13 cellular contexts compared by ENCODE assay signal in the genomic region with DNA sequence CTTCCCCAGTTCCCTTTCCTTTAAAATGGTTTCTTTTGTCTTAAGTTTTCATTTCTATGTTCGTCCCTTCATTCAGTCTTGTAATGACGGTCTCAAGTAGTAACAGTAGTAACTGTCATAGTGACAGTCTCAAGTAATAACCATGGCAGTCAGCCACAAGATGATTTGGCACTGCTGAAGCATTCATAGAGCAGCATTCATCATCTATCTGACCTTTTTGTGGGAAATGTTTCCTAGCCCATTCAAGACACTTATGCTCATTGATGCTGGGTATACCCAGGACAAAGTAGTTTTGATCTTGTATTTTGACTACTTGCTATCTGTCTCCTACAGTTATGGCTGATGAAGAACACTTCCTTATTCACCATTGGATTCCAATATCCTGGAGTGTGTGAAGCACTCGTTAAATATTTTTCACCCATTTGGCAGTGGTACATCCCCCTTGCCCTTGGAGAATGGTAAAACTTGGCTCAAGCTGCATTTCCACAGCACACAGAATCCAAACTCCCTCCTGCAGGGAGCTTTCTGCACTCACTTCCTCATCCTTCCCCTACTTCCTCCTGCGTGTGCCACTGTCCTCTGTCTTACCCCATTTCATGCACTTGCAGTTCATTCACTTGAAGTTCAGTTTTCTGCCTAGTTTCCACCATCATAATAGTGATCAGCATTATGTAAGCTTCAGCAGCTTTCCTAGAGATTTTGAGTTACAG. TPM values are rescaled to one million over a fixed set of nuclear protein-coding genes. Genes with fewer than 3 reads are reported as not detected.
DNase-seq lines count a peak whose midpoint lies in the region; ATAC-seq and TF ChIP-seq lines count a peak whose summit lies in the region.
"Had no signal": no experiment of that assay in that cellular context is flagged by ENCODE, and none has a peak within 500 bp of the region (broad histone marks: within the 10 kb centered on the region; RNA-seq: fewer than 3 reads in every experiment).

No MANE protein-coding gene starts in this region.

- H3K9me3 ChIP-seq in CD8-positive, alpha-beta T cell (ENCODE audit: low read length), result peaks cover 14% of the 10 kb centered on the region
- H3K9me3 ChIP-seq in psoas muscle, result peaks cover 2% of the 10 kb centered on the region
- H3K9me3 ChIP-seq: prostate gland, SK-N-SH had no signal

- no peak for DNase-seq in CD8-positive, alpha-beta T cell
- DNase-seq in NOMO-1 treated with dmso at 0.1 percent for 144 hours (lab: John Stamatoyannopoulos, UW; ENCODE audit: unreplicated experiment), result peak; percentile 59
- no peak for DNase-seq in endothelial cell (ENCODE audit: low spot score)
- no peak for DNase-seq in psoas muscle
- DNase-seq in NCI-H2171 treated with DMSO at 0.1 percent for 48 hours (lab: John Stamatoyannopoulos, UW), result no peak
- no peak for DNase-seq in mesendoderm
- DNase-seq: activated gamma-delta T cell, H7, NCI-H2081 treated with DMSO at 0.1 percent for 48 hours, SK-N-SH had no signal

- peaks cover 57% of the 10 kb centered on the region for H3K4me1 Mint-ChIP-seq in CD8-positive, alpha-beta T cell (ENCODE audit: low read depth)
- H3K4me1 Mint-ChIP-seq in endothelial cell (ENCODE audit: unreplicated experiment), result peaks cover 54% of the 10 kb centered on the region

- intact Hi-C loops in CD8-positive, alpha-beta T cell (cut with DNase I, micrococcal nuclease), result loop anchor here in 1 of 2 experiments (5.0 kb wide), 1 partner anchor 36 kb away; no protein-coding TSS in a partner anchor
- intact Hi-C loops in psoas muscle (cut with DNase I), result no loop called here

- no peaks in the 10 kb centered on the region for H3K27me3 Mint-ChIP-seq in CD8-positive, alpha-beta T cell (ENCODE audit: low read depth)
- peaks cover 8% of the 10 kb centered on the region for H3K27me3 Mint-ChIP-seq in endothelial cell (ENCODE audit: unreplicated experiment)

- no peaks in the 10 kb centered on the region for H3K79me2 ChIP-seq in mesendoderm (ENCODE audit: control insufficient read depth, insufficient read depth, low read length)

- H3K4me3 Mint-ChIP-seq in CD8-positive, alpha-beta T cell, result peak overlapping the region; percentile 19
- H3K4me3 Mint-ChIP-seq in endothelial cell (ENCODE audit: unreplicated experiment), result peak overlapping the region; percentile 70

- POLR2A ChIA-PET in CD8-positive, alpha-beta T cell (lab: Charles Lee), result interaction anchor here (0.6 to 1.5 kb wide), 4 partner anchors 10 to 228 kb away, joined by 4 read pairs; no protein-coding TSS in a partner anchor

- peaks cover 23% of the 10 kb centered on the region for H3K4me1 ChIP-seq in CD8-positive, alpha-beta T cell (ENCODE audit: insufficient read depth, low read length)
- H3K4me1 ChIP-seq in psoas muscle, result no peaks in the 10 kb centered on the region
- no peaks in the 10 kb centered on the region for H3K4me1 ChIP-seq in mesendoderm (ENCODE audit: control insufficient read depth, low read depth, low read length)
- H3K4me1 ChIP-seq: prostate gland had no signal

- no peak overlapping the region for H4K8ac ChIP-seq in mesendoderm (ENCODE audit: low read depth, low read length)

- CTCF ChIA-PET in CD8-positive, alpha-beta T cell (lab: Charles Lee), result interaction anchor here (1.0 kb wide), 1 partner anchor 130 kb away, joined by 3 read pairs; a partner anchor contains a TSS

- no peak overlapping the region for H3K4me3 ChIP-seq in CD8-positive, alpha-beta T cell (ENCODE audit: low read depth, low read length)
- H3K4me3 ChIP-seq in psoas muscle, result no peak overlapping the region
- no peak overlapping the region for H3K4me3 ChIP-seq in mesendoderm (ENCODE audit: low read length)
- H3K4me3 ChIP-seq: prostate gland had no signal

- no peak overlapping the region for H3K4ac ChIP-seq in mesendoderm (ENCODE audit: low read depth, low read length)

- no peak for TF ChIP-seq CTCF in CD8-positive, alpha-beta T cell (IDR thresholded peaks at IDR 0.05)
- TF ChIP-seq CTCF in endothelial cell (IDR thresholded peaks at IDR 0.05; ENCODE audit: unreplicated experiment) (no peak), psoas muscle (IDR thresholded peaks at IDR 0.05) (no peak)

- no peak overlapping the region for H3K4me2 ChIP-seq in mesendoderm (ENCODE audit: low read length)
- H3K4me2 ChIP-seq: SK-N-SH had no signal

- H3K27me3 ChIP-seq in CD8-positive, alpha-beta T cell (ENCODE audit: insufficient read depth, low read length), result no peaks in the 10 kb centered on the region
- no peaks in the 10 kb centered on the region for H3K27me3 ChIP-seq in psoas muscle (ENCODE audit: insufficient read depth in 3 of 3, low read length in 2 of 3)
- H3K27me3 ChIP-seq in mesendoderm (ENCODE audit: insufficient read depth, low read length, poor library complexity), result no peaks in the 10 kb centered on the region

- no peak overlapping the region for H2BK120ac ChIP-seq in mesendoderm (ENCODE audit: low read depth, low read length)

- peaks cover 35% of the 10 kb centered on the region for H3K9me3 Mint-ChIP-seq in CD8-positive, alpha-beta T cell
- peaks cover 8% of the 10 kb centered on the region for H3K9me3 Mint-ChIP-seq in endothelial cell (ENCODE audit: unreplicated experiment)

- no peak overlapping the region for H4K5ac ChIP-seq in mesendoderm (ENCODE audit: low read length)

- no peak overlapping the region for H2BK5ac ChIP-seq in mesendoderm (ENCODE audit: low read length)

- H3K18ac ChIP-seq in mesendoderm (ENCODE audit: low read length), result no peak overlapping the region

- no peak overlapping the region for H2AK5ac ChIP-seq in mesendoderm (ENCODE audit: low read length)

- no peak overlapping the region for H2BK15ac ChIP-seq in mesendoderm (replicated peaks; ENCODE audit: low read depth)

- WGBS in psoas muscle, 3 donors, result 45 to 57% (median 49%) methylated on average over 4 of the region's 4 CpGs
- WGBS in mesendoderm (ENCODE audit: extremely low coverage, insufficient coverage, low lambda C conversion rate), result no CpG with 5 or more reads among the region's 4 CpGs

- H3K23ac ChIP-seq in mesendoderm (ENCODE audit: low read length), result no peak overlapping the region

- no peaks in the 10 kb centered on the region for H3K79me1 ChIP-seq in mesendoderm (ENCODE audit: low read length)

- no peak overlapping the region for H3K27ac ChIP-seq in CD8-positive, alpha-beta T cell (ENCODE audit: low read depth, low read length)
- H3K27ac ChIP-seq in psoas muscle, result peak overlapping the region; percentile 67
- H3K27ac ChIP-seq in mesendoderm (ENCODE audit: low read depth, low read length), result no peak overlapping the region
- H3K27ac ChIP-seq: prostate gland had no signal

- peak overlapping the region; percentile 87 for H3K27ac Mint-ChIP-seq in CD8-positive, alpha-beta T cell
- H3K27ac Mint-ChIP-seq in endothelial cell (ENCODE audit: unreplicated experiment), result peak overlapping the region; percentile 98

- no peaks in the 10 kb centered on the region for H3K36me3 ChIP-seq in CD8-positive, alpha-beta T cell (ENCODE audit: insufficient read depth, low read length)
- H3K36me3 ChIP-seq in psoas muscle (ENCODE audit: insufficient read depth in 1 of 2, low read depth in 1 of 2) (no peaks in the 10 kb centered on the region), mesendoderm (ENCODE audit: control insufficient read depth, insufficient read depth, low read length) (no peaks in the 10 kb centered on the region)
- H3K36me3 ChIP-seq: prostate gland had no signal

- peaks cover 32% of the 10 kb centered on the region for H3K36me3 Mint-ChIP-seq in CD8-positive, alpha-beta T cell
- peaks cover 21% of the 10 kb centered on the region for H3K36me3 Mint-ChIP-seq in endothelial cell (ENCODE audit: low read depth, unreplicated experiment)

- H3K56ac ChIP-seq in mesendoderm (ENCODE audit: low read length), result no peak overlapping the region

- no peak for ATAC-seq in CD8-positive, alpha-beta T cell
- ATAC-seq in psoas muscle (peak in 3 of 4 donors; percentile 24 to 32 (median 30)), HG02571 (IDR thresholded peaks at IDR 0.05; ENCODE audit: unreplicated experiment) (no peak), HG03378 (IDR thresholded peaks at IDR 0.05; ENCODE audit: unreplicated experiment) (no peak)

- no peak overlapping the region for H3K9ac ChIP-seq in mesendoderm (ENCODE audit: low read length)
- H3K9ac ChIP-seq: SK-N-SH had no signal

RNA-seq across cellular contexts. Expression of a gene that starts 19.0 kb away (rescaled TPM):
- 10 to 100 TPM; 11.8 to 13.8 TPM for total RNA-seq in CD8-positive, alpha-beta T cell
- total RNA-seq in endothelial cell (ENCODE audit: unreplicated experiment) (6.4 TPM), psoas muscle (10 to 100 TPM; 14.2 to 36.4 (median 15.1) TPM)
- 10 to 100 TPM; 13.6 to 21.7 (median 15.0) TPM for polyA plus RNA-seq in psoas muscle
- 0.03 TPM for polyA plus RNA-seq in mesendoderm (2013, experiment 1 of 2)
- polyA plus RNA-seq in mesendoderm (2013, experiment 2 of 2), result 0.04 TPM
- total RNA-seq: H7 had no signal
- polyA plus RNA-seq: SK-N-SH had no signal

RNA-seq across cellular contexts. Expression of a gene that starts 46.0 kb away (rescaled TPM):
- total RNA-seq in CD8-positive, alpha-beta T cell, result 10 to 100 TPM; 10.5 to 10.8 TPM
- 47.7 TPM for total RNA-seq in endothelial cell (ENCODE audit: unreplicated experiment)
- 10 to 100 TPM; 10.3 to 21.8 (median 14.0) TPM for total RNA-seq in psoas muscle
- polyA plus RNA-seq in psoas muscle, result 10 to 100 TPM in 1 of 3 donors, 1 to 10 TPM in 2; 8.2 to 12.6 (median 9.5) TPM
- not detected for polyA plus RNA-seq in mesendoderm (2013, experiment 1 of 2)
- not detected for polyA plus RNA-seq in mesendoderm (2013, experiment 2 of 2)
- total RNA-seq: H7 had no signal

Comparison
In these comparisons a context has a peak if more than half of its experiments do, and no peak if none do; other contexts are left out.
1. ATAC-seq: peak in psoas muscle (3 of 4); none in CD8-positive, alpha-beta T cell (single experiment), HG02571 (single experiment) and HG03378 (single experiment).